17 cellular contexts compared by ENCODE assay signal in genomic region chr14:64950889-64951288, GRCh38. TPM values are rescaled to one million over a fixed set of nuclear protein-coding genes. Genes with fewer than 3 reads are reported as not detected.
DNase-seq lines count a peak whose midpoint lies in the region; ATAC-seq and TF ChIP-seq lines count a peak whose summit lies in the region.
"Had no signal": no experiment of that assay in that cellular context is flagged by ENCODE, and none has a peak within 500 bp of the region (broad histone marks: within the 10 kb centered on the region; RNA-seq: fewer than 3 reads in every experiment).

No MANE protein-coding gene starts in this region.

- H3K4me3 Mint-ChIP-seq in stimulated activated naive CD8-positive, alpha-beta T cell treated with anti-CD3 and anti-CD28 coated beads, Interleukin-15, amount 100 ng/mL, for 72 hours = no peak overlapping the region

- no peaks in the 10 kb centered on the region for H3K9me2 ChIP-seq in hepatocyte (replicated peaks; ENCODE audit: insufficient read depth)

- intact Hi-C loops in left cardiac atrium (cut with DNase I) = no loop called here

- no peaks in the 10 kb centered on the region for H3K9me3 Mint-ChIP-seq in stimulated activated naive CD8-positive, alpha-beta T cell treated with anti-CD3 and anti-CD28 coated beads, Interleukin-15, amount 100 ng/mL, for 72 hours

- H3K27ac Mint-ChIP-seq in stimulated activated naive CD8-positive, alpha-beta T cell treated with anti-CD3 and anti-CD28 coated beads, Interleukin-15, amount 100 ng/mL, for 72 hours = peak overlapping the region; percentile 4 to 19

- H3K4me2 ChIP-seq in parathyroid adenoma (ENCODE audit: low read length) = no peak overlapping the region
- no peak overlapping the region for H3K4me2 ChIP-seq in hepatocyte
- H3K4me2 ChIP-seq: PC-9 had no signal

- no peak for TF ChIP-seq POLR2A in upper lobe of left lung (IDR thresholded peaks at IDR 0.05)

- no peak for ATAC-seq in stimulated activated naive CD8-positive, alpha-beta T cell treated with anti-CD3 and anti-CD28 coated beads, Interleukin-15, amount 100 ng/mL, for 72 hours
- ATAC-seq in stimulated activated naive CD8-positive, alpha-beta T cell treated with anti-CD3 and anti-CD28 coated beads, Interleukin-15, Interleukin-2, amounts not matched to agents 100 U/mL and 50 U/mL, for 24 hours = no peak
- ATAC-seq in left cardiac atrium (peak; percentile 80 to 84), HG03196 (IDR thresholded peaks at IDR 0.05; ENCODE audit: unreplicated experiment) (no peak), HG02642 (IDR thresholded peaks at IDR 0.05; ENCODE audit: poor library complexity, unreplicated experiment) (no peak), upper lobe of left lung (ENCODE audit: low FRiP score in 2 of 2) (no peak)

- no peaks in the 10 kb centered on the region for H3K27me3 Mint-ChIP-seq in stimulated activated naive CD8-positive, alpha-beta T cell treated with anti-CD3 and anti-CD28 coated beads, Interleukin-15, amount 100 ng/mL, for 72 hours

- peaks cover 48% of the 10 kb centered on the region for H3K4me1 ChIP-seq in parathyroid adenoma
- no peaks in the 10 kb centered on the region for H3K4me1 ChIP-seq in hepatocyte (ENCODE audit: insufficient read depth)
- no peaks in the 10 kb centered on the region for H3K4me1 ChIP-seq in upper lobe of left lung

- H3K79me2 ChIP-seq in parathyroid adenoma (peaks cover 7% of the 10 kb centered on the region), hepatocyte (no peaks in the 10 kb centered on the region)

- DNase-seq in stimulated activated naive CD8-positive, alpha-beta T cell treated with anti-CD3 and anti-CD28 coated beads, Interleukin-15, amount 100 ng/mL, for 72 hours = no peak
- no peak for DNase-seq in stimulated activated naive CD8-positive, alpha-beta T cell treated with anti-CD3 and anti-CD28 coated beads, Interleukin-15, Interleukin-2, amounts not matched to agents 100 U/mL and 50 U/mL, for 24 hours
- DNase-seq in left cardiac atrium = peak; percentile 69
- no peak for DNase-seq in hepatocyte (ENCODE audit: low spot score)
- DNase-seq in upper lobe of left lung = no peak
- DNase-seq: 8988T, DMS 273 treated with DMSO at 0.1 percent for 48 hours, IMR-90, Kasumi-1, NCI-H187 treated with DMSO at 0.1 percent for 48 hours, NCI-H446 treated with DMSO at 0.1 percent for 48 hours, NCI-H748 treated with DMSO at 0.1 percent for 48 hours, PC-9 had no signal

- TF ChIP-seq EP300 in upper lobe of left lung (IDR thresholded peaks at IDR 0.05) = no peak

- no peak overlapping the region for H2AFZ ChIP-seq in parathyroid adenoma
- no peak overlapping the region for H2AFZ ChIP-seq in hepatocyte
- H2AFZ ChIP-seq: PC-9 had no signal

- no peaks in the 10 kb centered on the region for H4K20me1 ChIP-seq in hepatocyte (ENCODE audit: insufficient read depth, poor library complexity, severe bottlenecking)

- H3K4me1 Mint-ChIP-seq in stimulated activated naive CD8-positive, alpha-beta T cell treated with anti-CD3 and anti-CD28 coated beads, Interleukin-15, amount 100 ng/mL, for 72 hours = peaks cover 34% of the 10 kb centered on the region

- no peak overlapping the region for H3K9ac ChIP-seq in parathyroid adenoma
- H3K9ac ChIP-seq: BLaER1 treated with 17β-estradiol and CSF1 and Interleukin-3, amounts not matched to agents 10 nM and 100 nM had no signal

- TF ChIP-seq CTCF in parathyroid adenoma (IDR thresholded peaks at IDR 0.05) = no peak
- TF ChIP-seq CTCF in hepatocyte (IDR thresholded peaks at IDR 0.05; ENCODE audit: poor library complexity) = no peak
- TF ChIP-seq CTCF in upper lobe of left lung (IDR thresholded peaks at IDR 0.05) = no peak

- 98% methylated on average over 8 of the region's 8 CpGs for WGBS in hepatocyte (ENCODE audit: low lambda C conversion rate, missing lambda C conversion rate)
- WGBS in upper lobe of left lung, 2 donors = 94 to 96% methylated on average over 6 to 8 of the region's 8 CpGs

- no peaks in the 10 kb centered on the region for H3K27me3 ChIP-seq in parathyroid adenoma (ENCODE audit: control insufficient read depth, insufficient read depth, low read length)
- H3K27me3 ChIP-seq in hepatocyte = no peaks in the 10 kb centered on the region
- no peaks in the 10 kb centered on the region for H3K27me3 ChIP-seq in upper lobe of left lung
- H3K27me3 ChIP-seq: BLaER1 treated with 17β-estradiol and CSF1 and Interleukin-3, amounts not matched to agents 10 nM and 100 nM had no signal

- H3K27ac ChIP-seq in parathyroid adenoma = peak overlapping the region; percentile 90
- no peak overlapping the region for H3K27ac ChIP-seq in hepatocyte
- no peak overlapping the region for H3K27ac ChIP-seq in upper lobe of left lung
- H3K27ac ChIP-seq: BLaER1 treated with 17β-estradiol and CSF1 and Interleukin-3, amounts not matched to agents 10 nM and 100 nM; PC-9 had no signal

- H3K4me3 ChIP-seq in parathyroid adenoma (ENCODE audit: low read depth, low read length) (no peak overlapping the region), hepatocyte (no peak overlapping the region), upper lobe of left lung (no peak overlapping the region)
- H3K4me3 ChIP-seq: BLaER1 treated with 17β-estradiol and CSF1 and Interleukin-3, amounts not matched to agents 10 nM and 100 nM; PC-9 had no signal

- H3K9me3 ChIP-seq in parathyroid adenoma (ENCODE audit: control insufficient read depth, low read length) (no peaks in the 10 kb centered on the region), hepatocyte (ENCODE audit: low read depth) (no peaks in the 10 kb centered on the region), upper lobe of left lung (no peaks in the 10 kb centered on the region)
- H3K9me3 ChIP-seq: BLaER1 treated with 17β-estradiol and CSF1 and Interleukin-3, amounts not matched to agents 10 nM and 100 nM had no signal

- H3K36me3 ChIP-seq in parathyroid adenoma (ENCODE audit: control insufficient read depth, insufficient read depth, low read length) (no peaks in the 10 kb centered on the region), hepatocyte (replicated peaks; ENCODE audit: insufficient read depth, low read depth) (no peaks in the 10 kb centered on the region), upper lobe of left lung (peaks cover 0 to 33% (median 15%) of the 10 kb centered on the region in 4 donors)

RNA-seq across cellular contexts. Expression of gene GPX2, which starts 8.3 kb away (rescaled TPM):
- total RNA-seq in left cardiac atrium (not detected), hepatocyte (59.8 and 88.9 TPM in 2 replicates), upper lobe of left lung (1 to 10 TPM in 5 of 6 donors, under 1 TPM in 1; 0.91 to 9.5 (median 2.2) TPM)
- 75.5 and 115 TPM in 2 replicates for polyA plus RNA-seq in hepatocyte
- total RNA-seq: IMR-90 had no signal
- polyA plus RNA-seq: IMR-90 had no signal

RNA-seq across cellular contexts. Expression of gene RAB15, which starts 21.2 kb away (rescaled TPM):
- total RNA-seq in left cardiac atrium = 10 to 100 TPM; 12.9 to 51.4 TPM
- total RNA-seq in hepatocyte = 33.8 and 34.0 TPM in 2 replicates
- 38.7 and 40.6 TPM in 2 replicates for polyA plus RNA-seq in hepatocyte
- 10 to 100 TPM; 16.8 to 39.8 (median 22.8) TPM for total RNA-seq in upper lobe of left lung

RNA-seq across cellular contexts. Expression of gene FNTB, which starts 35.8 kb away (rescaled TPM):
- total RNA-seq in left cardiac atrium = 10 to 100 TPM; 13.1 to 15.9 TPM
- 11.3 and 18.1 TPM in 2 replicates for total RNA-seq in hepatocyte
- polyA plus RNA-seq in hepatocyte = 19.5 and 24.3 TPM in 2 replicates
- total RNA-seq in upper lobe of left lung = 10 to 100 TPM in 5 of 6 donors, 1 to 10 TPM in 1; 9.5 to 30.1 (median 16.0) TPM

RNA-seq across cellular contexts. Expression of gene CHURC1, which starts 36.6 kb away (rescaled TPM):
- total RNA-seq in left cardiac atrium = 10 to 100 TPM; 89.1 to 97.4 TPM
- 62.4 and 71.1 TPM in 2 replicates for total RNA-seq in hepatocyte
- polyA plus RNA-seq in hepatocyte = 134 TPM in 2 replicates
- total RNA-seq in upper lobe of left lung = 10 to 100 TPM; 18.3 to 99.6 (median 49.2) TPM

Comparison
In these comparisons a context has a peak if more than half of its experiments do, and no peak if none do; other contexts are left out.
1. ATAC-seq: peak in left cardiac atrium (2 of 2); none in stimulated activated naive CD8-positive, alpha-beta T cell treated with anti-CD3 and anti-CD28 coated beads, Interleukin-15, amount 100 ng/mL, for 72 hours (single experiment), stimulated activated naive CD8-positive, alpha-beta T cell treated with anti-CD3 and anti-CD28 coated beads, Interleukin-15, Interleukin-2, amounts not matched to agents 100 U/mL and 50 U/mL, for 24 hours (single experiment), HG03196 (single experiment), HG02642 (single experiment) and upper lobe of left lung (0 of 2).